2 cellular contexts compared by ENCODE assay signal in the genomic region with DNA sequence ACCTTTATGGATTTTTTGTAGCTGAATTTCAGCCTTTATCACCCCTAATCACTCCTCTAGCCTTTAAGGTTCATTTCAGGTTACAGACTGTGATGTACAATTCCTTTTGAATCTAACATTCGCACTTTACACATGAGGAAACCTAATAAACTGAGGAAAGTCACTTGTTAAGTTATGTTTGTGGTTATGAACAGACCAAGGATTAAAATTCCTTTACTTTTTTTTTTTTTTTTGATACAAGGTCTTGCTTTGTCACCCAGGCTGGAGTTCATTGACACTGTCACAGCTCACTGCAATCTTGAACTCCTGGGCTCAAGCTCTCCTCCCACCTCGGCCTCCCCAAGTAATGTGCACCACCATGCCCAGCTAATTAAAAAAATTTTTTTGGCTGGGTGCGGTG.
TF ChIP-seq lines count a peak whose summit lies in the region.

No MANE protein-coding gene starts in this region.

TF ChIP-seq in Ishikawa, 13 proteins besides CTCF, POLR2A, EP300 and RAD21:
- TF ChIP-seq, protein P1, sequence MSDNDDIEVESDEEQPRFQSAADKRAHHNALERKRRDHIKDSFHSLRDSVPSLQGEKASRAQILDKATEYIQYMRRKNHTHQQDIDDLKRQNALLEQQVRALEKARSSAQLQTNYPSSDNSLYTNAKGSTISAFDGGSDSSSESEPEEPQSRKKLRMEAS (IDR thresholded peaks at IDR 0.05) = no peak
- TF ChIP-seq TEAD4 (IDR thresholded peaks at IDR 0.05) = peak; percentile 38; the same call in 1 of the 2 replicates
TF ChIP-seq in Ishikawa: peak in this region for 1.

TF ChIP-seq in GM12878, 131 proteins besides CTCF, POLR2A, EP300 and RAD21:
- TF ChIP-seq, protein P2, sequence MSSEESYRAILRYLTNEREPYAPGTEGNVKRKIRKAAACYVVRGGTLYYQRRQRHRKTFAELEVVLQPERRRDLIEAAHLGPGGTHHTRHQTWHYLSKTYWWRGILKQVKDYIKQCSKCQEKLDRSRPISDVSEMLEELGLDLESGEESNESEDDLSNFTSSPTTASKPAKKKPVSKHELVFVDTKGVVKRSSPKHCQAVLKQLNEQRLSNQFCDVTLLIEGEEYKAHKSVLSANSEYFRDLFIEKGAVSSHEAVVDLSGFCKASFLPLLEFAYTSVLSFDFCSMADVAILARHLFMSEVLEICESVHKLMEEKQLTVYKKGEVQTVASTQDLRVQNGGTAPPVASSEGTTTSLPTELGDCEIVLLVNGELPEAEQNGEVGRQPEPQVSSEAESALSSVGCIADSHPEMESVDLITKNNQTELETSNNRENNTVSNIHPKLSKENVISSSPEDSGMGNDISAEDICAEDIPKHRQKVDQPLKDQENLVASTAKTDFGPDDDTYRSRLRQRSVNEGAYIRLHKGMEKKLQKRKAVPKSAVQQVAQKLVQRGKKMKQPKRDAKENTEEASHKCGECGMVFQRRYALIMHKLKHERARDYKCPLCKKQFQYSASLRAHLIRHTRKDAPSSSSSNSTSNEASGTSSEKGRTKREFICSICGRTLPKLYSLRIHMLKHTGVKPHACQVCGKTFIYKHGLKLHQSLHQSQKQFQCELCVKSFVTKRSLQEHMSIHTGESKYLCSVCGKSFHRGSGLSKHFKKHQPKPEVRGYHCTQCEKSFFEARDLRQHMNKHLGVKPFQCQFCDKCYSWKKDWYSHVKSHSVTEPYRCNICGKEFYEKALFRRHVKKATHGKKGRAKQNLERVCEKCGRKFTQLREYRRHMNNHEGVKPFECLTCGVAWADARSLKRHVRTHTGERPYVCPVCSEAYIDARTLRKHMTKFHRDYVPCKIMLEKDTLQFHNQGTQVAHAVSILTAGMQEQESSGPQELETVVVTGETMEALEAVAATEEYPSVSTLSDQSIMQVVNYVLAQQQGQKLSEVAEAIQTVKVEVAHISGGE (CRISPR knock-in tag; IDR thresholded peaks at IDR 0.05) = no peak
- TF ChIP-seq, protein P3, sequence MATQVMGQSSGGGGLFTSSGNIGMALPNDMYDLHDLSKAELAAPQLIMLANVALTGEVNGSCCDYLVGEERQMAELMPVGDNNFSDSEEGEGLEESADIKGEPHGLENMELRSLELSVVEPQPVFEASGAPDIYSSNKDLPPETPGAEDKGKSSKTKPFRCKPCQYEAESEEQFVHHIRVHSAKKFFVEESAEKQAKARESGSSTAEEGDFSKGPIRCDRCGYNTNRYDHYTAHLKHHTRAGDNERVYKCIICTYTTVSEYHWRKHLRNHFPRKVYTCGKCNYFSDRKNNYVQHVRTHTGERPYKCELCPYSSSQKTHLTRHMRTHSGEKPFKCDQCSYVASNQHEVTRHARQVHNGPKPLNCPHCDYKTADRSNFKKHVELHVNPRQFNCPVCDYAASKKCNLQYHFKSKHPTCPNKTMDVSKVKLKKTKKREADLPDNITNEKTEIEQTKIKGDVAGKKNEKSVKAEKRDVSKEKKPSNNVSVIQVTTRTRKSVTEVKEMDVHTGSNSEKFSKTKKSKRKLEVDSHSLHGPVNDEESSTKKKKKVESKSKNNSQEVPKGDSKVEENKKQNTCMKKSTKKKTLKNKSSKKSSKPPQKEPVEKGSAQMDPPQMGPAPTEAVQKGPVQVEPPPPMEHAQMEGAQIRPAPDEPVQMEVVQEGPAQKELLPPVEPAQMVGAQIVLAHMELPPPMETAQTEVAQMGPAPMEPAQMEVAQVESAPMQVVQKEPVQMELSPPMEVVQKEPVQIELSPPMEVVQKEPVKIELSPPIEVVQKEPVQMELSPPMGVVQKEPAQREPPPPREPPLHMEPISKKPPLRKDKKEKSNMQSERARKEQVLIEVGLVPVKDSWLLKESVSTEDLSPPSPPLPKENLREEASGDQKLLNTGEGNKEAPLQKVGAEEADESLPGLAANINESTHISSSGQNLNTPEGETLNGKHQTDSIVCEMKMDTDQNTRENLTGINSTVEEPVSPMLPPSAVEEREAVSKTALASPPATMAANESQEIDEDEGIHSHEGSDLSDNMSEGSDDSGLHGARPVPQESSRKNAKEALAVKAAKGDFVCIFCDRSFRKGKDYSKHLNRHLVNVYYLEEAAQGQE (IDR thresholded peaks at IDR 0.05; ENCODE audit: low read depth, low read length) = no peak
- TF ChIP-seq EZH2 (IDR thresholded peaks at IDR 0.05; ENCODE audit: borderline replicate concordance, control insufficient read depth, low read depth, low read length) (no peak), JUND (IDR thresholded peaks at IDR 0.05; ENCODE audit: low read depth, low read length) (no peak), CREB1 (IDR thresholded peaks at IDR 0.05; ENCODE audit: low read depth) (no peak), NFYA (IDR thresholded peaks at IDR 0.05; ENCODE audit: borderline replicate concordance, low read depth, low read length) (no peak), KDM1A (IDR thresholded peaks at IDR 0.05; ENCODE audit: borderline replicate concordance) (no peak), CBFB (IDR thresholded peaks at IDR 0.05; ENCODE audit: low read depth) (no peak), TARDBP (IDR thresholded peaks at IDR 0.05; ENCODE audit: borderline replicate concordance) (no peak), SUZ12 (IDR thresholded peaks at IDR 0.05; ENCODE audit: unreplicated experiment) (no peak), CHD2 (IDR thresholded peaks at IDR 0.05; ENCODE audit: borderline replicate concordance, low read depth, low read length) (no peak), FOXM1 (IDR thresholded peaks at IDR 0.05; ENCODE audit: low read depth, low read length) (no peak), TBL1XR1 (IDR thresholded peaks at IDR 0.05; ENCODE audit: low read depth, low read length) (no peak), STAT1 (conservative IDR thresholded peaks at IDR 0.05) (no peak)
- TF ChIP-seq, protein P4, sequence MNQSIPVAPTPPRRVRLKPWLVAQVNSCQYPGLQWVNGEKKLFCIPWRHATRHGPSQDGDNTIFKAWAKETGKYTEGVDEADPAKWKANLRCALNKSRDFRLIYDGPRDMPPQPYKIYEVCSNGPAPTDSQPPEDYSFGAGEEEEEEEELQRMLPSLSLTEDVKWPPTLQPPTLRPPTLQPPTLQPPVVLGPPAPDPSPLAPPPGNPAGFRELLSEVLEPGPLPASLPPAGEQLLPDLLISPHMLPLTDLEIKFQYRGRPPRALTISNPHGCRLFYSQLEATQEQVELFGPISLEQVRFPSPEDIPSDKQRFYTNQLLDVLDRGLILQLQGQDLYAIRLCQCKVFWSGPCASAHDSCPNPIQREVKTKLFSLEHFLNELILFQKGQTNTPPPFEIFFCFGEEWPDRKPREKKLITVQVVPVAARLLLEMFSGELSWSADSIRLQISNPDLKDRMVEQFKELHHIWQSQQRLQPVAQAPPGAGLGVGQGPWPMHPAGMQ (IDR thresholded peaks at IDR 0.05; ENCODE audit: borderline replicate concordance) = no peak
- TF ChIP-seq, protein P5, sequence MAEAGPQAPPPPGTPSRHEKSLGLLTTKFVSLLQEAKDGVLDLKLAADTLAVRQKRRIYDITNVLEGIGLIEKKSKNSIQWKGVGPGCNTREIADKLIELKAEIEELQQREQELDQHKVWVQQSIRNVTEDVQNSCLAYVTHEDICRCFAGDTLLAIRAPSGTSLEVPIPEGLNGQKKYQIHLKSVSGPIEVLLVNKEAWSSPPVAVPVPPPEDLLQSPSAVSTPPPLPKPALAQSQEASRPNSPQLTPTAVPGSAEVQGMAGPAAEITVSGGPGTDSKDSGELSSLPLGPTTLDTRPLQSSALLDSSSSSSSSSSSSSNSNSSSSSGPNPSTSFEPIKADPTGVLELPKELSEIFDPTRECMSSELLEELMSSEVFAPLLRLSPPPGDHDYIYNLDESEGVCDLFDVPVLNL (IDR thresholded peaks at IDR 0.05; ENCODE audit: low read depth, low read length) = no peak
- TF ChIP-seq, protein P6, sequence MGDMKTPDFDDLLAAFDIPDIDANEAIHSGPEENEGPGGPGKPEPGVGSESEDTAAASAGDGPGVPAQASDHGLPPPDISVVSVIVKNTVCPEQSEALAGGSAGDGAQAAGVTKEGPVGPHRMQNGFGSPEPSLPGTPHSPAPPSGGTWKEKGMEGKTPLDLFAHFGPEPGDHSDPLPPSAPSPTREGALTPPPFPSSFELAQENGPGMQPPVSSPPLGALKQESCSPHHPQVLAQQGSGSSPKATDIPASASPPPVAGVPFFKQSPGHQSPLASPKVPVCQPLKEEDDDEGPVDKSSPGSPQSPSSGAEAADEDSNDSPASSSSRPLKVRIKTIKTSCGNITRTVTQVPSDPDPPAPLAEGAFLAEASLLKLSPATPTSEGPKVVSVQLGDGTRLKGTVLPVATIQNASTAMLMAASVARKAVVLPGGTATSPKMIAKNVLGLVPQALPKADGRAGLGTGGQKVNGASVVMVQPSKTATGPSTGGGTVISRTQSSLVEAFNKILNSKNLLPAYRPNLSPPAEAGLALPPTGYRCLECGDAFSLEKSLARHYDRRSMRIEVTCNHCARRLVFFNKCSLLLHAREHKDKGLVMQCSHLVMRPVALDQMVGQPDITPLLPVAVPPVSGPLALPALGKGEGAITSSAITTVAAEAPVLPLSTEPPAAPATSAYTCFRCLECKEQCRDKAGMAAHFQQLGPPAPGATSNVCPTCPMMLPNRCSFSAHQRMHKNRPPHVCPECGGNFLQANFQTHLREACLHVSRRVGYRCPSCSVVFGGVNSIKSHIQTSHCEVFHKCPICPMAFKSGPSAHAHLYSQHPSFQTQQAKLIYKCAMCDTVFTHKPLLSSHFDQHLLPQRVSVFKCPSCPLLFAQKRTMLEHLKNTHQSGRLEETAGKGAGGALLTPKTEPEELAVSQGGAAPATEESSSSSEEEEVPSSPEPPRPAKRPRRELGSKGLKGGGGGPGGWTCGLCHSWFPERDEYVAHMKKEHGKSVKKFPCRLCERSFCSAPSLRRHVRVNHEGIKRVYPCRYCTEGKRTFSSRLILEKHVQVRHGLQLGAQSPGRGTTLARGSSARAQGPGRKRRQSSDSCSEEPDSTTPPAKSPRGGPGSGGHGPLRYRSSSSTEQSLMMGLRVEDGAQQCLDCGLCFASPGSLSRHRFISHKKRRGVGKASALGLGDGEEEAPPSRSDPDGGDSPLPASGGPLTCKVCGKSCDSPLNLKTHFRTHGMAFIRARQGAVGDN (IDR thresholded peaks at IDR 0.05) = no peak
